Comparison of ENCODE assay signal across 22 cellular contexts in genomic region chr14:100469632-100470522, GRCh38.
"Had no signal": no experiment of that assay in that cellular context is flagged by ENCODE, and none has a peak within 500 bp of the region (broad histone marks: within the 10 kb centered on the region; RNA-seq: fewer than 3 reads in every experiment).

No MANE protein-coding gene starts in this region.

- H3K27me3 ChIP-seq: heart left ventricle, SJCRH30, spleen, suprapubic skin had no signal

- H3K9me3 Mint-ChIP-seq: activated B cell treated with CpG ODN at 0.5 μM for 24 hours; dendritic cell treated with granulocyte-macrophage colony-stimulating factor and Interleukin-4, amounts not matched to agents 40 ng/mL and 50 ng/mL, for 4 days; mesothelial cell of epicardium; nephron progenitor cell; T-helper 2 cell treated with Interferon-gamma antibody and Interleukin-4, amounts not matched to agents 5 μg/mL and 100 μg/mL, for 36 hours; type B pancreatic cell had no signal

- H3K27ac Mint-ChIP-seq: activated B cell treated with CpG ODN at 0.5 μM for 24 hours; activated naive CD8-positive, alpha-beta T cell; dendritic cell treated with granulocyte-macrophage colony-stimulating factor and Interleukin-4, amounts not matched to agents 40 ng/mL and 50 ng/mL, for 4 days; mesothelial cell of epicardium; nephron progenitor cell; T-helper 2 cell treated with Interferon-gamma antibody and Interleukin-4, amounts not matched to agents 5 μg/mL and 100 μg/mL, for 36 hours; type B pancreatic cell had no signal

- ATAC-seq: heart left ventricle, left cardiac atrium, sciatic nerve had no signal

- H3K9me3 ChIP-seq: heart left ventricle, lower lobe of right lung, SJCRH30, spleen, suprapubic skin had no signal

- H3K36me3 ChIP-seq: SJCRH30 had no signal

- H3K27ac ChIP-seq: epithelial cell of prostate, heart left ventricle, lower lobe of right lung, SJCRH30, spleen, suprapubic skin had no signal

- DNase-seq: activated B cell treated with CpG ODN at 0.5 μM for 24 hours; activated CD4-positive, alpha-beta T cell treated with anti-CD3 and anti-CD28 coated beads, Interleukin-2, amount 50 U/mL, for 48 hours; aorta; cerebellar nuclear complex; effector memory CD4-positive, alpha-beta T cell; heart left ventricle; left cardiac atrium; lower lobe of right lung; nephron progenitor cell; spleen; stimulated activated CD4-positive, alpha-beta T cell treated with anti-CD3 and anti-CD28 coated beads, Interleukin-2, amount 100 ng/mL, for 24 hours; stimulated activated naive CD4-positive, alpha-beta T cell; SW 1271 had no signal

- H3K4me3 ChIP-seq: heart left ventricle, lower lobe of right lung, SJCRH30, spleen, suprapubic skin had no signal

- H3K27me3 Mint-ChIP-seq: activated B cell treated with CpG ODN at 0.5 μM for 24 hours; activated naive CD8-positive, alpha-beta T cell; dendritic cell treated with granulocyte-macrophage colony-stimulating factor and Interleukin-4, amounts not matched to agents 40 ng/mL and 50 ng/mL, for 4 days; type B pancreatic cell had no signal

- H3K4me3 Mint-ChIP-seq: activated B cell treated with CpG ODN at 0.5 μM for 24 hours; activated naive CD8-positive, alpha-beta T cell; dendritic cell treated with granulocyte-macrophage colony-stimulating factor and Interleukin-4, amounts not matched to agents 40 ng/mL and 50 ng/mL, for 4 days; mesothelial cell of epicardium; nephron progenitor cell; T-helper 2 cell treated with Interferon-gamma antibody and Interleukin-4, amounts not matched to agents 5 μg/mL and 100 μg/mL, for 36 hours; type B pancreatic cell had no signal

- H3K4me1 Mint-ChIP-seq: activated B cell treated with CpG ODN at 0.5 μM for 24 hours had no signal

- H3K4me1 ChIP-seq: heart left ventricle, lower lobe of right lung, spleen had no signal
